ENCODE assay signal across 11 cellular contexts in the genomic region with DNA sequence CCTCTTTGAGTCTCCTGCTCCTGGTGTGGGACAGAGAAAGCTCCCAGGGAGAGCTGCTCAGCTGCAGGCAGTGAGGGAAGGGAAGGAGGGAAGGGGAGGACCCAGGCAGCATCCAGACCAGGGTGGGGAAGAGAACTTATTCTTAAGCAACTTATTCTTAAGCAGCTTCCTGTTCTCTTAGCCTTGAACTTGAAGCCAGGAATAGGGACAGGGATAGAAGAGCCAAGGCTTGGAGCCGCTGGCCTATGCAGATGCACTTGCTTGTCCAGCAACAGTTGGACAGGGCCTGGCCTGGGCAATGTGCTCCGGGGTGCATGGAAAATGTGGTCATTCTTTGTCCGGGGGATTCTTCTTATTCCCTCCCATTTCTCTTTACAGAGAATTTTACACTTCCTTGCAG. TPM values are rescaled to one million over a fixed set of nuclear protein-coding genes. Genes with fewer than 3 reads are reported as not detected.
DNase-seq lines count a peak whose midpoint lies in the region; ATAC-seq, FAIRE-seq and TF ChIP-seq lines count a peak whose summit lies in the region.
"Had no signal": no experiment of that assay in that cellular context is flagged by ENCODE, and none has a peak within 500 bp of the region (broad histone marks: within the 10 kb centered on the region; RNA-seq: fewer than 3 reads in every experiment).

No MANE protein-coding gene starts in this region.

- H3K27me3 ChIP-seq in GM12878 (replicated peaks in 1 of 2; ENCODE audit: control insufficient read depth in 2 of 2, insufficient read depth in 2 of 2, low read length in 1 of 2) (peaks cover 0 to under 1% of the 10 kb centered on the region in 2 experiments; a peak in 2 of 4 replicates), testis (no peaks in the 10 kb centered on the region)

- CTCF ChIA-PET in GM12878 (lab: Yijun Ruan, JAX) = interaction anchor here (4.3 kb wide), 1 partner anchor 7 kb away, joined by 51 read pairs; no protein-coding TSS in a partner anchor

- H3K36me3 ChIP-seq in GM12878 (ENCODE audit: control insufficient read depth in 2 of 2, insufficient read depth in 2 of 2, low read length in 1 of 2) (no peaks in the 10 kb centered on the region), testis (ENCODE audit: low read depth, missing control alignments) (no peaks in the 10 kb centered on the region)

- SMC1A ChIA-PET in GM12878 (lab: Charles Lee; ENCODE audit: uncharacterized antibody, unreplicated experiment) = interaction anchor here (4.1 kb wide), 1 partner anchor 7 kb away, joined by 22 read pairs; no protein-coding TSS in a partner anchor

- no peak overlapping the region; the same call in 1 of the 2 replicates for H3K4me2 ChIP-seq in GM12878 (ENCODE audit: control insufficient read depth, insufficient read depth)
- H3K4me2 ChIP-seq: KMS-11 had no signal

- H3K27ac ChIP-seq in GM12878 (ENCODE audit: control insufficient read depth, insufficient read depth) (no peak overlapping the region), testis (peak overlapping the region in 1 of 2 donors; percentile 75)
- H3K27ac ChIP-seq: KMS-11 had no signal

- FAIRE-seq in GM12878 (lab: Jason Lieb, UNC) (no peak), GM12891 (lab: Jason Lieb, UNC) (no peak)

- peak overlapping the region; percentile 89 for H2AFZ ChIP-seq in GM12878 (ENCODE audit: control insufficient read depth, low read depth, low read length)

- in situ Hi-C loops in GM12878 (cut with MboI) = loop anchor here (5.0 kb wide), 1 partner anchor 291 kb away; no protein-coding TSS in a partner anchor

- TF ChIP-seq RAD21 in GM12878 (IDR thresholded peaks at IDR 0.05; ENCODE audit: insufficient read depth, low read depth, low read length) = no peak

- DNase-seq in Kasumi-1 (lab: John Stamatoyannopoulos, UW) = peak; percentile 30 to 38
- DNase-seq in GM12878 (ENCODE audit: low read depth, low spot score) = no peak
- DNase-seq in kidney glomerular epithelial cell (lab: John Stamatoyannopoulos, UW) = peak; percentile 59
- peak; percentile 29 for DNase-seq in testis
- no peak for DNase-seq in epidermal melanocyte (ENCODE audit: insufficient read length, low spot score)
- no peak for DNase-seq in NCI-H1436 treated with DMSO at 0.1 percent for 48 hours (lab: John Stamatoyannopoulos, UW)
- DNase-seq in GM12891 (ENCODE audit: insufficient read length, low spot score) = no peak
- DNase-seq: activated CD4-positive, alpha-beta T cell treated with anti-CD3 and anti-CD28 coated beads, Interleukin-2, amount 50 U/mL, for 4 hours; stimulated activated CD4-positive, alpha-beta T cell treated with anti-CD3 and anti-CD28 coated beads, Interleukin-2, amount 100 ng/mL, for 48 hours had no signal

- peaks cover 14% of the 10 kb centered on the region for H3K4me1 ChIP-seq in GM12878 (ENCODE audit: control insufficient read depth, insufficient read depth, low read length)
- peaks cover 15% of the 10 kb centered on the region for H3K4me1 ChIP-seq in testis

- POLR2A ChIA-PET in GM12878 (lab: Charles Lee) = no interaction called here

- intact Hi-C loops in GM12878 (cut with micrococcal nuclease; ENCODE audit: unreplicated experiment) (no loop called here), testis (cut with DNase I; ENCODE audit: low total_unique reads) (loop anchor here (10.0 kb wide), 1 partner anchor 498 kb away; no protein-coding TSS in a partner anchor)

- no peak for ATAC-seq in GM12878
- no peak for ATAC-seq in activated CD4-positive, CD25-positive, alpha-beta regulatory T cell treated with anti-CD3 and anti-CD28 coated beads, Interleukin-2, amount 50 U/mL, for 24 hours

- WGBS in GM12878 (ENCODE audit: insufficient coverage, insufficient replicate concordance, low lambda C conversion rate, missing lambda C conversion rate) = 64% methylated on average over 3 of the region's 3 CpGs
- WGBS in testis, 2 donors = 41 to 48% methylated on average over 3 of the region's 3 CpGs

- no peak for TF ChIP-seq CTCF in GM12878 (IDR thresholded peaks at IDR 0.05 in 2 of 3, conservative IDR thresholded peaks at IDR 0.05 in 1 of 3; ENCODE audit: control insufficient read depth in 2 of 3, extremely low read depth in 1 of 3, insufficient read depth in 1 of 3, low read depth in 3 of 3, low read length in 3 of 3)
- TF ChIP-seq CTCF in testis (IDR thresholded peaks at IDR 0.05) = no peak

- no peaks in the 10 kb centered on the region for H4K20me1 ChIP-seq in GM12878 (ENCODE audit: control insufficient read depth, insufficient read depth)

- no peak overlapping the region for H3K4me3 ChIP-seq in GM12878
- H3K4me3 ChIP-seq in testis = no peak overlapping the region

- TF ChIP-seq POLR2A in GM12878 (IDR thresholded peaks at IDR 0.05; ENCODE audit: low read depth, low read length) (no peak), testis (IDR thresholded peaks at IDR 0.05) (no peak), GM12891 (IDR thresholded peaks at IDR 0.05; ENCODE audit: low read depth, low read length) (no peak)

- H3K79me2 ChIP-seq in GM12878 (ENCODE audit: control insufficient read depth, insufficient read depth, low read length) = no peaks in the 10 kb centered on the region

- H3K9me3 ChIP-seq in GM12878 (replicated peaks; ENCODE audit: control insufficient read depth, insufficient read depth, low read length) = no peaks in the 10 kb centered on the region
- H3K9me3 ChIP-seq in testis = no peaks in the 10 kb centered on the region

- no peak overlapping the region for H3K9ac ChIP-seq in GM12878 (ENCODE audit: control insufficient read depth, insufficient read depth, low read length)
- H3K9ac ChIP-seq: KMS-11 had no signal

- no peak for TF ChIP-seq EP300 in GM12878 (IDR thresholded peaks at IDR 0.05; ENCODE audit: borderline replicate concordance in 1 of 2, control insufficient read depth in 1 of 2, low read depth in 2 of 2, low read length in 2 of 2)

- RAD21 ChIA-PET in GM12878 (lab: Charles Lee; ENCODE audit: unreplicated experiment) = no interaction called here

- BruUV-seq in GM12878 (replicated peaks; lab: Mats Ljungman, UMichigan) = TSS peak; percentile 73

TF ChIP-seq in GM12878, 131 proteins besides CTCF, POLR2A, EP300 and RAD21:
- TF ChIP-seq NRF1 (conservative IDR thresholded peaks at IDR 0.05; ENCODE audit: low read depth, low read length) (no peak), ESRRA (IDR thresholded peaks at IDR 0.05; ENCODE audit: low read length) (no peak), NFXL1 (IDR thresholded peaks at IDR 0.05; ENCODE audit: borderline replicate concordance) (no peak), GABPA (IDR thresholded peaks at IDR 0.05; ENCODE audit: low read depth) (no peak), MTA3 (IDR thresholded peaks at IDR 0.05; ENCODE audit: borderline replicate concordance, low read length) (no peak), ZNF217 (IDR thresholded peaks at IDR 0.05) (no peak), NR2C1 (IDR thresholded peaks at IDR 0.05) (no peak)
TF ChIP-seq in GM12878: peak in this region for 0.

TF ChIP-seq in GM12891, 5 proteins besides CTCF, POLR2A, EP300 and RAD21:
- no peak for TF ChIP-seq POU2F2 (IDR thresholded peaks at IDR 0.05; ENCODE audit: low read depth, low read length)
- TF ChIP-seq TAF1 (IDR thresholded peaks at IDR 0.05; ENCODE audit: low read depth, low read length) = no peak
- no peak for TF ChIP-seq POLR2AphosphoS5 (IDR thresholded peaks at IDR 0.05; ENCODE audit: low read depth, low read length)
- TF ChIP-seq PAX5 (IDR thresholded peaks at IDR 0.05; ENCODE audit: insufficient read depth, low read length, severe bottlenecking) = no peak
- TF ChIP-seq SPI1 (IDR thresholded peaks at IDR 0.05; ENCODE audit: low read depth, low read length) = no peak

RNA-seq across cellular contexts. Expression of a gene that starts 31.4 kb away (rescaled TPM):
- 126 and 134 TPM in 2 replicates for total RNA-seq in GM12878 (2013; cell fraction: nucleolus; rRNA removed)
- total RNA-seq in GM12878 (2014; rRNA removed) = 46.2 and 55.7 TPM in 2 replicates
- 45.7 and 48.4 TPM in 2 replicates for total RNA-seq in GM12878 (2014; rRNA removed; fragmentation: Illumina TruSeq; extraction: Trizol)
- 37.3 and 38.0 TPM in 2 replicates for total RNA-seq in GM12878 (2021)
- 23.7 TPM for polyA plus RNA-seq in GM12878 (2011; ENCODE audit: low read depth)
- polyA plus RNA-seq in GM12878 (2011; rRNA removed) = 68.7 and 93.6 TPM in 2 replicates
- polyA plus RNA-seq in GM12878 (2011; cell fraction: cytosol; rRNA removed) = 37.3 and 41.4 TPM in 2 replicates
- polyA plus RNA-seq in GM12878 (2011; cell fraction: nucleus; rRNA removed) = 46.9 and 47.8 TPM in 2 replicates
- polyA plus RNA-seq in GM12878 (2012) = 29.7 and 30.6 TPM in 2 replicates
- polyA plus RNA-seq in GM12878 (2014; fragmentation: Illumina TruSeq; extraction: Trizol) = 56.2 and 69.8 TPM in 2 replicates
- polyA plus RNA-seq in GM12878 (2014; fragmentation: Nextera tagmentation; extraction: Ambion mirVana) = 10 to 100 TPM; 41.7 to 61.3 TPM
- polyA plus RNA-seq in GM12878 (2014; rRNA removed) = 39.4 and 49.4 TPM in 2 replicates
- 10 to 100 TPM; 61.8 to 61.9 TPM for polyA plus RNA-seq in GM12878 (2016; fragmentation: Nextera tagmentation; extraction: Ambion mirVana)
- polyA minus RNA-seq in GM12878 (2011; rRNA and poly(A)+ RNA removed) = 51.1 and 64.0 TPM in 2 replicates
- 16.2 and 19.4 TPM in 2 replicates for polyA minus RNA-seq in GM12878 (2011; cell fraction: cytosol; rRNA and poly(A)+ RNA removed)
- polyA minus RNA-seq in GM12878 (2011; cell fraction: nucleus; rRNA and poly(A)+ RNA removed) = 29.6 and 45.8 TPM in 2 replicates
- total RNA-seq in testis = 100 to 1,000 TPM in 1 of 2 donors, 10 to 100 TPM in 1; 77.1 to 104 TPM
- 71.6 TPM for polyA plus RNA-seq in testis (ENCODE audit: insufficient read depth, low read depth, low replicate concordance)
- 27.3 TPM for polyA plus RNA-seq in GM12891 (2012; ENCODE audit: low read depth, missing spikeins)

Comparison
In these comparisons a context has a peak if more than half of its experiments do, and no peak if none do; other contexts are left out.
1. DNase-seq: peak in Kasumi-1 (2 of 2), kidney glomerular epithelial cell (single experiment) and testis (single experiment); none in GM12878 (single experiment), epidermal melanocyte (single experiment), NCI-H1436 treated with DMSO at 0.1 percent for 48 hours (single experiment) and GM12891 (single experiment).